In the genomic region with DNA sequence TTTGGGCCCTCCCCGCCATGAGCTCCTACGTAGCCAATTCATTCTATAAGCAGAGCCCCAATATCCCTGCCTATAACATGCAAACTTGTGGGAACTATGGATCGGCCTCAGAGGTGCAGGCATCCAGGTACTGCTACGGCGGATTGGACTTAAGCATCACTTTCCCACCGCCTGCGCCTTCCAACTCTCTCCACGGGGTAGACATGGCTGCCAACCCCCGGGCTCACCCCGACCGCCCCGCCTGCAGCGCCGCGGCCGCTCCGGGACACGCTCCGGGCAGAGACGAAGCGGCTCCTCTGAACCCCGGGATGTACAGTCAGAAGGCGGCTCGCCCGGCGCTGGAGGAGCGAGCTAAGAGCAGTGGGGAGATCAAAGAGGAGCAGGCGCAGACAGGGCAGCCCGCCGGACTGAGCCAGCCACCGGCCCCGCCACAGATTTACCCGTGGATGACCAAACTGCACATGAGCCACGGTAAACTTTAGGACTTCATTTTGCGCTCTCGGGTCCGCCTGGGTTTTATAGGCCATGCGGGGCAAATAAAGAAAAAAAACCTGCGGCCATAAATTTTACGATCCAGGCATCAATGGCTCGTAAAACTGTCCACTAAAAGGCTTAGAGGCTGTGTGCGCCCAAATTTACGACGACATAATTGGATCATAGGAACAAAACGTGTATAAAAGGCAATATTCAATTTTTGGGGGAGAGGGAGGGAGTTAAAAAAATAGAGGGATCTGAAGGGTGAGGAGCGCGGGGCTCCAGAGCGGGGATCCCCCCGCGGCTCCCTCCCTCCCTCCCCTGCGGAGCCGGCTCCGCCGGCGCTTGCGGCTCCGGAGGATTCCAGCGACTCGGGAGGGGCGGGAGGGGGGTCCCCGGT, we compare ENCODE assay signal across 8 cellular contexts. TPM values are rescaled to one million over a fixed set of nuclear protein-coding genes. Genes with fewer than 3 reads are reported as not detected.
DNase-seq lines count a peak whose midpoint lies in the region; ATAC-seq and TF ChIP-seq lines count a peak whose summit lies in the region.

No MANE protein-coding gene starts in this region.

- CTCF ChIA-PET in activated CD4-positive, alpha-beta T cell treated with anti-CD3 and anti-CD28 coated beads, Interleukin-2, amount 10 ng/mL, durations not matched to agents 7 days and 5 days (lab: Charles Lee), result interaction anchor here (0.6 to 3.2 kb wide), 28 partner anchors 8 to 416 kb away, joined by 3 to 29 read pairs (median 5); partner anchors contain the start of genes HOXC10, HOXC12, HOXC4 and HOXC8
- CTCF ChIA-PET in SK-N-SH (lab: Yijun Ruan, JAX), result interaction anchor here (0.7 to 23.2 kb wide), 34 partner anchors 8 to 355 kb away, joined by 3 to 548 read pairs (median 6); partner anchors contain the start of genes HOXC10, HOXC4, HOXC8 and HOXC9

- peak overlapping the region; percentile 55; the same call in 1 of the 2 replicates for H3K9ac ChIP-seq in SK-N-SH

- H3K4me3 ChIP-seq in SK-N-SH (ENCODE audit: low read depth in 2 of 2, low read length in 1 of 2), result peak overlapping the region; percentile 52 to 60
- peak overlapping the region; percentile 16 to 40 for H3K4me3 ChIP-seq in right atrium auricular region
- H3K4me3 ChIP-seq in suprapubic skin, result peak overlapping the region; percentile 51

- 9% methylated on average over 42 of the region's 61 CpGs for WGBS in SK-N-SH (ENCODE audit: low lambda C conversion rate)
- WGBS in suprapubic skin, result 1% methylated on average over 39 of the region's 61 CpGs

- H2AFZ ChIP-seq in SK-N-SH (ENCODE audit: low read depth), result peak overlapping the region; percentile 81

- no peaks in the 10 kb centered on the region for H3K27me3 ChIP-seq in SK-N-SH (ENCODE audit: insufficient read depth)
- H3K27me3 ChIP-seq in right atrium auricular region, result peaks cover 45 to 60% of the 10 kb centered on the region in 2 donors
- H3K27me3 ChIP-seq in suprapubic skin, result peaks cover 38% of the 10 kb centered on the region

- H3K9me3 ChIP-seq in SK-N-SH (no peaks in the 10 kb centered on the region), right atrium auricular region (peaks cover 0 to 6% of the 10 kb centered on the region in 2 donors), suprapubic skin (no peaks in the 10 kb centered on the region)

- H3F3A ChIP-seq in SK-N-SH (replicated peaks; ENCODE audit: insufficient read depth), result peaks cover 8% of the 10 kb centered on the region

- POLR2A ChIA-PET in activated CD4-positive, alpha-beta T cell treated with anti-CD3 and anti-CD28 coated beads, Interleukin-2, amount 10 ng/mL, durations not matched to agents 7 days and 5 days (lab: Charles Lee), result interaction anchor here (1.4 kb wide), 1 partner anchor 158 kb away, joined by 7 read pairs; no protein-coding TSS in a partner anchor
- POLR2A ChIA-PET in SK-N-SH (lab: Yijun Ruan, JAX), result interaction anchor here (0.5 to 2.2 kb wide), 11 partner anchors 16 to 247 kb away, joined by 3 to 18 read pairs (median 4); partner anchors contain the start of genes CBX5, HNRNPA1 and HOXC4

- TF ChIP-seq RAD21 in SK-N-SH (IDR thresholded peaks at IDR 0.05; ENCODE audit: low read length), result no peak

- H3K9me2 ChIP-seq in SK-N-SH, result no peaks in the 10 kb centered on the region

- H3K4me3 Mint-ChIP-seq in activated CD4-positive, alpha-beta T cell treated with anti-CD3 and anti-CD28 coated beads, Interleukin-2, amount 10 ng/mL, durations not matched to agents 7 days and 5 days, result peak overlapping the region; percentile 32

- no peaks in the 10 kb centered on the region for H3K9me3 Mint-ChIP-seq in activated CD4-positive, alpha-beta T cell treated with anti-CD3 and anti-CD28 coated beads, Interleukin-2, amount 10 ng/mL, durations not matched to agents 7 days and 5 days

- H3K36me3 Mint-ChIP-seq in activated CD4-positive, alpha-beta T cell treated with anti-CD3 and anti-CD28 coated beads, Interleukin-2, amount 10 ng/mL, durations not matched to agents 7 days and 5 days (ENCODE audit: low read depth), result no peaks in the 10 kb centered on the region

- H3K4me1 Mint-ChIP-seq in activated CD4-positive, alpha-beta T cell treated with anti-CD3 and anti-CD28 coated beads, Interleukin-2, amount 10 ng/mL, durations not matched to agents 7 days and 5 days, result peaks cover 25% of the 10 kb centered on the region

- H3K36me3 ChIP-seq in SK-N-SH (replicated peaks in 1 of 2; ENCODE audit: control insufficient read depth in 1 of 2, insufficient read depth in 2 of 2, low read length in 1 of 2), result no peaks in the 10 kb centered on the region
- no peaks in the 10 kb centered on the region for H3K36me3 ChIP-seq in right atrium auricular region
- H3K36me3 ChIP-seq in suprapubic skin, result no peaks in the 10 kb centered on the region

- TF ChIP-seq EP300 in SK-N-SH (IDR thresholded peaks at IDR 0.05; ENCODE audit: borderline replicate concordance in 1 of 2, low read depth in 1 of 2, low read length in 1 of 2) (no peak), suprapubic skin (IDR thresholded peaks at IDR 0.05) (no peak)

- no peak for TF ChIP-seq CTCF in SK-N-SH (IDR thresholded peaks at IDR 0.05)
- no peak for TF ChIP-seq CTCF in right atrium auricular region (IDR thresholded peaks at IDR 0.05)
- TF ChIP-seq CTCF in suprapubic skin (IDR thresholded peaks at IDR 0.05), result no peak

- H3K27ac ChIP-seq in SK-N-SH (ENCODE audit: low read depth in 2 of 2, low read length in 1 of 2), result peak overlapping the region in 1 of 2 experiments; percentile 93; a peak in 3 of 4 replicates
- H3K27ac ChIP-seq in right atrium auricular region, result no peak overlapping the region
- peak overlapping the region; percentile 47 for H3K27ac ChIP-seq in suprapubic skin

- no peak overlapping the region for H3K27ac Mint-ChIP-seq in activated CD4-positive, alpha-beta T cell treated with anti-CD3 and anti-CD28 coated beads, Interleukin-2, amount 10 ng/mL, durations not matched to agents 7 days and 5 days

- no peak for TF ChIP-seq POLR2A in suprapubic skin (IDR thresholded peaks at IDR 0.05)

- no peaks in the 10 kb centered on the region for H4K20me1 ChIP-seq in SK-N-SH (ENCODE audit: insufficient read depth)

- H3K27me3 Mint-ChIP-seq in activated CD4-positive, alpha-beta T cell treated with anti-CD3 and anti-CD28 coated beads, Interleukin-2, amount 10 ng/mL, durations not matched to agents 7 days and 5 days, result peaks cover 85% of the 10 kb centered on the region

- H3K79me2 ChIP-seq in SK-N-SH (ENCODE audit: insufficient read depth), result no peaks in the 10 kb centered on the region

- H3K4me1 ChIP-seq in SK-N-SH (ENCODE audit: control insufficient read depth in 1 of 2, insufficient read depth in 2 of 2, low read depth in 1 of 2, low read length in 1 of 2) (peaks cover 0 to 44% of the 10 kb centered on the region in 2 experiments; a peak in 1 of 4 replicates), right atrium auricular region (peaks cover 0 to 34% of the 10 kb centered on the region in 2 donors), suprapubic skin (peaks cover 83% of the 10 kb centered on the region)

- no peak for DNase-seq in activated CD4-positive, alpha-beta T cell treated with anti-CD3 and anti-CD28 coated beads, Interleukin-2, amount 10 ng/mL, durations not matched to agents 7 days and 5 days
- DNase-seq in activated CD4-positive, alpha-beta T cell treated with anti-CD3 and anti-CD28 coated beads for 4 hours, result no peak
- DNase-seq in SK-N-SH (peak; percentile 84), right atrium auricular region (ENCODE audit: low spot score) (no peak), suprapubic skin (ENCODE audit: low spot score in 2 of 2) (peak in 1 of 2 donors; percentile 84), SHP77 treated with DMSO at 0.1 percent for 48 hours (lab: John Stamatoyannopoulos, UW) (no peak), cortex of kidney (lab: John Stamatoyannopoulos, UW) (no peak)

- ATAC-seq in HG03442 (IDR thresholded peaks at IDR 0.05; ENCODE audit: unreplicated experiment), result no peak

- peak overlapping the region; percentile 74 for H3K4me2 ChIP-seq in SK-N-SH

TF ChIP-seq in SK-N-SH, 30 proteins besides CTCF, POLR2A, EP300 and RAD21 (continues in another document):
- TF ChIP-seq SMC3 (IDR thresholded peaks at IDR 0.05; ENCODE audit: low read depth, low read length), result no peak
- peak; percentile 25; the same call in 1 of the 2 replicates for TF ChIP-seq NRF1 (IDR thresholded peaks at IDR 0.05; ENCODE audit: low read depth, low read length)

RNA-seq across cellular contexts. Expression of gene HOXC5, which starts 0.5 kb away (rescaled TPM):
- total RNA-seq in activated CD4-positive, alpha-beta T cell treated with anti-CD3 and anti-CD28 coated beads, Interleukin-2, amount 10 ng/mL, durations not matched to agents 7 days and 5 days, result not detected
- 1.5 and 2.1 TPM in 2 replicates for polyA plus RNA-seq in SK-N-SH (2012; rRNA removed)
- 1.2 and 1.8 TPM in 2 replicates for polyA plus RNA-seq in SK-N-SH (2012; cell fraction: cytosol; rRNA removed)
- 1.7 and 2.3 TPM in 2 replicates for polyA plus RNA-seq in SK-N-SH (2012; cell fraction: nucleus; rRNA removed)
- under 1 TPM in 1 of 2 donors, not detected in 1; 0.33 TPM for total RNA-seq in right atrium auricular region
- 1 to 10 TPM in 1 of 4 donors, under 1 TPM in 2, not detected in 1; 0.26 to 3.5 (median 0.49) TPM for total RNA-seq in suprapubic skin

RNA-seq across cellular contexts. Expression of gene HOXC6, which starts 5.1 kb away (rescaled TPM):
- total RNA-seq in activated CD4-positive, alpha-beta T cell treated with anti-CD3 and anti-CD28 coated beads, Interleukin-2, amount 10 ng/mL, durations not matched to agents 7 days and 5 days, result not detected
- 6.1 and 9.1 TPM in 2 replicates for polyA plus RNA-seq in SK-N-SH (2012; rRNA removed)
- 6.4 and 7.6 TPM in 2 replicates for polyA plus RNA-seq in SK-N-SH (2012; cell fraction: cytosol; rRNA removed)
- polyA plus RNA-seq in SK-N-SH (2012; cell fraction: nucleus; rRNA removed), result 14.9 and 15.9 TPM in 2 replicates
- total RNA-seq in right atrium auricular region (not detected), suprapubic skin (1 to 10 TPM in 3 of 4 donors, under 1 TPM in 1; 0.98 to 6.2 (median 2.4) TPM)

RNA-seq across cellular contexts. Expression of gene HOXC4, which starts 20.3 kb away (rescaled TPM):
- not detected for total RNA-seq in activated CD4-positive, alpha-beta T cell treated with anti-CD3 and anti-CD28 coated beads, Interleukin-2, amount 10 ng/mL, durations not matched to agents 7 days and 5 days
- polyA plus RNA-seq in SK-N-SH (2012; rRNA removed), result 1.6 and 3.7 TPM in 2 replicates
- polyA plus RNA-seq in SK-N-SH (2012; cell fraction: cytosol; rRNA removed), result 4.7 and 5.9 TPM in 2 replicates
- 6.5 and 7.3 TPM in 2 replicates for polyA plus RNA-seq in SK-N-SH (2012; cell fraction: nucleus; rRNA removed)
- total RNA-seq in right atrium auricular region (under 1 TPM in 1 of 2 donors, not detected in 1; 0.20 TPM), suprapubic skin (1 to 10 TPM; 1.4 to 4.7 (median 1.9) TPM)

RNA-seq across cellular contexts. Expression of gene HOXC8, which starts 24.6 kb away (rescaled TPM):
- total RNA-seq in activated CD4-positive, alpha-beta T cell treated with anti-CD3 and anti-CD28 coated beads, Interleukin-2, amount 10 ng/mL, durations not matched to agents 7 days and 5 days, result not detected
- polyA plus RNA-seq in SK-N-SH (2012; rRNA removed), result 1.7 and 1.8 TPM in 2 replicates
- polyA plus RNA-seq in SK-N-SH (2012; cell fraction: cytosol; rRNA removed), result 1.8 and 2.0 TPM in 2 replicates
- polyA plus RNA-seq in SK-N-SH (2012; cell fraction: nucleus; rRNA removed), result 0.53 and 0.75 TPM in 2 replicates
- total RNA-seq in right atrium auricular region (not detected), suprapubic skin (1 to 10 TPM in 3 of 4 donors, under 1 TPM in 1; 0.23 to 8.4 (median 1.6) TPM)

RNA-seq across cellular contexts. Expression of gene HOXC9, which starts 33.4 kb away (rescaled TPM):
- not detected for total RNA-seq in activated CD4-positive, alpha-beta T cell treated with anti-CD3 and anti-CD28 coated beads, Interleukin-2, amount 10 ng/mL, durations not matched to agents 7 days and 5 days
- 1.2 and 1.9 TPM in 2 replicates for polyA plus RNA-seq in SK-N-SH (2012; rRNA removed)
- 1.8 and 2.4 TPM in 2 replicates for polyA plus RNA-seq in SK-N-SH (2012; cell fraction: cytosol; rRNA removed)
- 1.0 and 1.1 TPM in 2 replicates for polyA plus RNA-seq in SK-N-SH (2012; cell fraction: nucleus; rRNA removed)
- total RNA-seq in right atrium auricular region (not detected), suprapubic skin (10 to 100 TPM in 1 of 4 donors, 1 to 10 TPM in 3; 4.9 to 12.2 (median 6.1) TPM)
